ENCODE assay signal across 27 cellular contexts in genomic region chr5:126377444-126377843, GRCh38. TPM values are rescaled to one million over a fixed set of nuclear protein-coding genes. Genes with fewer than 3 reads are reported as not detected.
A peak's percentile ranks its signal among the peaks of the same experiment; 100 is the strongest.
DNase-seq lines count a peak whose midpoint lies in the region; ATAC-seq, FAIRE-seq and TF ChIP-seq lines count a peak whose summit lies in the region.
"Had no signal": no experiment of that assay in that cellular context is flagged by ENCODE, and none has a peak within 500 bp of the region (broad histone marks: within the 10 kb centered on the region; RNA-seq: fewer than 3 reads in every experiment).

No MANE protein-coding gene starts in this region.

- H3K9me3 ChIP-seq in mammary epithelial cell (replicated peaks; ENCODE audit: insufficient read depth, low read length): peaks cover 4% of the 10 kb centered on the region
- no peaks in the 10 kb centered on the region for H3K9me3 ChIP-seq in astrocyte (ENCODE audit: insufficient read depth, low read depth, low read length)
- H3K9me3 ChIP-seq in mesenchymal stem cell (ENCODE audit: control insufficient read depth, low read length): peaks cover 10% of the 10 kb centered on the region
- H3K9me3 ChIP-seq: BE2C, SJSA1 had no signal

- no peaks in the 10 kb centered on the region for H3K27me3 ChIP-seq in mammary epithelial cell (ENCODE audit: insufficient read depth, low read length)
- no peaks in the 10 kb centered on the region for H3K27me3 ChIP-seq in astrocyte (ENCODE audit: insufficient read depth, low read length)
- H3K27me3 ChIP-seq in mesenchymal stem cell (ENCODE audit: control insufficient read depth in 1 of 2, insufficient read depth in 1 of 2, low read length in 2 of 2): no peaks in the 10 kb centered on the region
- H3K27me3 ChIP-seq: BE2C, MG63, SJSA1 had no signal

- H3K36me3 Mint-ChIP-seq in MCF 10A (ENCODE audit: insufficient read depth, unreplicated experiment): no peaks in the 10 kb centered on the region
- no peaks in the 10 kb centered on the region for H3K36me3 Mint-ChIP-seq in astrocyte (ENCODE audit: low read depth, unreplicated experiment)
- H3K36me3 Mint-ChIP-seq: CD4-positive, CD25-positive, alpha-beta regulatory T cell; IgD-negative memory B cell had no signal

- no peak overlapping the region for H3K4me3 Mint-ChIP-seq in MCF 10A (ENCODE audit: unreplicated experiment)
- no peak overlapping the region for H3K4me3 Mint-ChIP-seq in astrocyte (ENCODE audit: unreplicated experiment)
- H3K4me3 Mint-ChIP-seq: CD4-positive, CD25-positive, alpha-beta regulatory T cell; IgD-negative memory B cell had no signal

- peak overlapping the region in 1 of 2 experiments; percentile 40 for H3K18ac ChIP-seq in mesenchymal stem cell (ENCODE audit: low read depth in 1 of 2, low read length in 2 of 2)

- no peaks in the 10 kb centered on the region for H3K27me3 Mint-ChIP-seq in MCF 10A (ENCODE audit: insufficient read depth, unreplicated experiment)
- H3K27me3 Mint-ChIP-seq in astrocyte (ENCODE audit: low read depth, unreplicated experiment): no peaks in the 10 kb centered on the region

- H3K4me1 ChIP-seq in mammary epithelial cell (ENCODE audit: insufficient read depth, low read length): no peaks in the 10 kb centered on the region
- H3K4me1 ChIP-seq in astrocyte (ENCODE audit: insufficient read depth, low read length): no peaks in the 10 kb centered on the region
- peaks cover 5% of the 10 kb centered on the region for H3K4me1 ChIP-seq in mesenchymal stem cell (ENCODE audit: control insufficient read depth, insufficient read depth, low read depth, low read length)
- H3K4me1 ChIP-seq: BE2C had no signal

- H2AK5ac ChIP-seq in mesenchymal stem cell (ENCODE audit: low read length, severe bottlenecking): no peak overlapping the region

- dilution Hi-C loops in mammary epithelial cell (cut with HindIII; ENCODE audit: low sequenced_read_pairs): no loop called here

- WGBS in mammary epithelial cell (ENCODE audit: low coverage, missing lambda C conversion rate): 0% methylated on average over 1 of the region's 1 CpG
- WGBS in mesenchymal stem cell: 50% methylated on average over 1 of the region's 1 CpG

- no peak overlapping the region for H3K4ac ChIP-seq in mesenchymal stem cell (ENCODE audit: low read depth in 1 of 2, low read length in 2 of 2)

- no TSS peak for BruUV-seq in mammary epithelial cell (replicated peaks; lab: Mats Ljungman, UMichigan)
- BruUV-seq in MCF 10A (replicated peaks; lab: Mats Ljungman, UMichigan): no TSS peak

- H3K27ac Mint-ChIP-seq in MCF 10A (ENCODE audit: low read depth, unreplicated experiment) (no peak overlapping the region), astrocyte (ENCODE audit: unreplicated experiment) (peak overlapping the region; percentile 90)
- H3K27ac Mint-ChIP-seq: CD4-positive, CD25-positive, alpha-beta regulatory T cell; IgD-negative memory B cell had no signal

- no peak overlapping the region for H2BK120ac ChIP-seq in mesenchymal stem cell (ENCODE audit: low read depth, low read length)

- no peaks in the 10 kb centered on the region for H3K79me2 ChIP-seq in mammary epithelial cell (ENCODE audit: insufficient read depth, low read length)
- H3K79me2 ChIP-seq in astrocyte (ENCODE audit: insufficient read depth, low read length): no peaks in the 10 kb centered on the region

- H2BK15ac ChIP-seq in mesenchymal stem cell (ENCODE audit: low read depth, poor library complexity, severe bottlenecking): no peak overlapping the region

- no peak for TF ChIP-seq CTCF in mammary epithelial cell (conservative IDR thresholded peaks at IDR 0.05 in 1 of 2, IDR thresholded peaks at IDR 0.05 in 1 of 2; ENCODE audit: extremely low read depth in 1 of 2, insufficient read depth in 1 of 2, low read depth in 1 of 2, low read length in 2 of 2)
- TF ChIP-seq CTCF in MCF 10A (IDR thresholded peaks at IDR 0.05; ENCODE audit: unreplicated experiment): no peak
- TF ChIP-seq CTCF in astrocyte (IDR thresholded peaks at IDR 0.05; ENCODE audit: insufficient read depth, low read depth, low read length): no peak
- no peak for TF ChIP-seq CTCF in D721Med (IDR thresholded peaks at IDR 0.05; ENCODE audit: insufficient read depth, missing control alignments)
- no peak for TF ChIP-seq CTCF in omental fat pad (IDR thresholded peaks at IDR 0.05)

- H3K23ac ChIP-seq in mesenchymal stem cell (ENCODE audit: low read length in 2 of 2): no peak overlapping the region

- ATAC-seq in HG02938 (IDR thresholded peaks at IDR 0.05; ENCODE audit: unreplicated experiment) (no peak), omental fat pad (ENCODE audit: low FRiP score) (no peak), GM21825 (IDR thresholded peaks at IDR 0.05; ENCODE audit: unreplicated experiment) (no peak)
- ATAC-seq: GM12878, Panc1 had no signal

- H3K14ac ChIP-seq in mesenchymal stem cell (ENCODE audit: low read length in 2 of 2): no peak overlapping the region

- in situ Hi-C loops in mammary epithelial cell (cut with MboI; ENCODE audit: low sequenced_read_pairs in 2 of 2): no loop called here

- POLR2A ChIA-PET in MCF 10A (lab: Yijun Ruan, JAX): no interaction called here

- FAIRE-seq in astrocyte (lab: Jason Lieb, UNC) (no peak), D721Med (lab: Jason Lieb, UNC) (no peak)
- FAIRE-seq: GM12878 had no signal

- H3K9me3 Mint-ChIP-seq in MCF 10A (ENCODE audit: unreplicated experiment): peaks cover 13% of the 10 kb centered on the region
- no peaks in the 10 kb centered on the region for H3K9me3 Mint-ChIP-seq in astrocyte (ENCODE audit: unreplicated experiment)

- H3K79me1 ChIP-seq in mesenchymal stem cell (replicated peaks; ENCODE audit: low read length, poor library complexity, severe bottlenecking): peaks cover 5% of the 10 kb centered on the region

- no peak for DNase-seq in mammary epithelial cell
- DNase-seq in MCF 10A (ENCODE audit: unreplicated experiment): no peak
- peak; percentile 40 for DNase-seq in astrocyte (ENCODE audit: low read depth)
- DNase-seq in mesenchymal stem cell: no peak
- DNase-seq in D721Med (ENCODE audit: insufficient read length, low spot score): no peak
- DNase-seq in omental fat pad (ENCODE audit: low spot score): no peak
- DNase-seq: BE2C; CD4-positive, CD25-positive, alpha-beta regulatory T cell; COR-L47; GF-D8; H7; Karpas-422; MG63; NCI-H1092 treated with DMSO at 0.1 percent for 48 hours; NCI-H146; NCI-H2029 treated with DMSO at 0.1 percent for 48 hours; NCI-H2171 treated with DMSO at 0.1 percent for 48 hours; NCI-H446 treated with DMSO at 0.1 percent for 48 hours; NCI-H69 had no signal

- H3K4me1 Mint-ChIP-seq in MCF 10A (ENCODE audit: insufficient read depth, unreplicated experiment) (no peaks in the 10 kb centered on the region), astrocyte (ENCODE audit: low read depth, unreplicated experiment) (peaks cover 33% of the 10 kb centered on the region)
- H3K4me1 Mint-ChIP-seq: IgD-negative memory B cell had no signal

- H4K20me1 ChIP-seq in mammary epithelial cell (ENCODE audit: insufficient read depth, low read length): no peaks in the 10 kb centered on the region
- H4K20me1 ChIP-seq in astrocyte (ENCODE audit: insufficient read depth, low read length): no peaks in the 10 kb centered on the region

- intact Hi-C loops in mammary epithelial cell (cut with micrococcal nuclease): no loop called here
- intact Hi-C loops in MCF 10A (cut with micrococcal nuclease): no loop called here

- H2BK5ac ChIP-seq in mesenchymal stem cell (ENCODE audit: low read depth, low read length, poor library complexity, severe bottlenecking): no peak overlapping the region

- H4K91ac ChIP-seq in mesenchymal stem cell (ENCODE audit: low read length): no peak overlapping the region

- H3K36me3 ChIP-seq in mammary epithelial cell (ENCODE audit: insufficient read depth, low read length) (no peaks in the 10 kb centered on the region), astrocyte (ENCODE audit: insufficient read depth, low read length) (no peaks in the 10 kb centered on the region), mesenchymal stem cell (ENCODE audit: control insufficient read depth in 1 of 2, insufficient read depth in 2 of 2, low read depth in 1 of 2, low read length in 2 of 2) (no peaks in the 10 kb centered on the region)
- H3K36me3 ChIP-seq: BE2C, MG63, SJSA1 had no signal

- CTCF ChIA-PET in mammary epithelial cell (lab: Charles Lee; ENCODE audit: low non-redundant PET): no interaction called here
- CTCF ChIA-PET in MCF 10A (lab: Yijun Ruan, JAX): interaction anchor here (0.6 to 1.6 kb wide), 3 partner anchors 17 to 161 kb away, joined by 3 to 4 read pairs (median 3); no protein-coding TSS in a partner anchor

- H3K4me3 ChIP-seq in mammary epithelial cell (replicated peaks in 1 of 3; ENCODE audit: insufficient read depth in 1 of 3, low read depth in 2 of 3, low read length in 3 of 3) (no peak overlapping the region), astrocyte (ENCODE audit: insufficient read depth, low read depth, low read length) (no peak overlapping the region), mesenchymal stem cell (ENCODE audit: insufficient read depth in 1 of 2, low read depth in 1 of 2, low read length in 2 of 2) (no peak overlapping the region)
- H3K4me3 ChIP-seq: GM12878, MG63, SJSA1 had no signal

- no peak overlapping the region for H3K27ac ChIP-seq in mammary epithelial cell (ENCODE audit: insufficient read depth, low read depth, low read length)
- no peak overlapping the region for H3K27ac ChIP-seq in astrocyte (ENCODE audit: low read depth, low read length)
- H3K27ac ChIP-seq in mesenchymal stem cell (ENCODE audit: low read length, poor library complexity, severe bottlenecking): peak overlapping the region; percentile 63
- H3K27ac ChIP-seq: 22Rv1, HL-60, SJSA1 had no signal

- no peak overlapping the region for H4K8ac ChIP-seq in mesenchymal stem cell (ENCODE audit: low read length)

- no peak overlapping the region for H2BK12ac ChIP-seq in mesenchymal stem cell (ENCODE audit: low read length in 2 of 2)

- H2AFZ ChIP-seq in mammary epithelial cell (ENCODE audit: low read depth, low read length): peak overlapping the region; percentile 46
- H2AFZ ChIP-seq in astrocyte (ENCODE audit: low read depth, low read length): no peak overlapping the region
- no peak overlapping the region for H2AFZ ChIP-seq in mesenchymal stem cell (ENCODE audit: low read depth, low read length)

- H3K9ac ChIP-seq in mammary epithelial cell (ENCODE audit: insufficient read depth, low read length) (no peak overlapping the region), astrocyte (ENCODE audit: low read length) (no peak overlapping the region), mesenchymal stem cell (ENCODE audit: low read length) (no peak overlapping the region)

- H3K4me2 ChIP-seq in mammary epithelial cell (ENCODE audit: insufficient read depth, low read depth, low read length) (no peak overlapping the region), astrocyte (ENCODE audit: low read length) (no peak overlapping the region), mesenchymal stem cell (ENCODE audit: low read length, poor library complexity, severe bottlenecking) (peak overlapping the region; percentile 57)

RNA-seq across cellular contexts. Expression of gene GRAMD2B, which starts 45.8 kb away (rescaled TPM):
- total RNA-seq in mammary epithelial cell (100 to 1,000 TPM in 1 of 2 donors, 10 to 100 TPM in 1; 56.2 to 113 TPM), MCF 10A (2022) (7.1 and 11.1 TPM in 2 replicates), astrocyte (29.1 and 34.4 TPM in 2 replicates), omental fat pad (10 to 100 TPM; 19.1 to 44.1 (median 36.7) TPM)
- 36.9 TPM for polyA plus RNA-seq in mammary epithelial cell
- polyA minus RNA-seq in mammary epithelial cell: 14.3 TPM
- polyA plus RNA-seq in mesenchymal stem cell (2013, experiment 1 of 2): 26.5 TPM
- 26.7 TPM for polyA plus RNA-seq in mesenchymal stem cell (2013, experiment 2 of 2)
